20 cellular contexts compared by ENCODE assay signal in genomic region chr2:15436195-15436594, GRCh38.
DNase-seq lines count a peak whose midpoint lies in the region; ATAC-seq lines count a peak whose summit lies in the region.
"Had no signal": no experiment of that assay in that cellular context is flagged by ENCODE, and none has a peak within 500 bp of the region (broad histone marks: within the 10 kb centered on the region; RNA-seq: fewer than 3 reads in every experiment).

No MANE protein-coding gene starts in this region.

- H2BK15ac ChIP-seq in neuronal stem cell (ENCODE audit: low read length) = no peak overlapping the region

- no peak overlapping the region for H2AFZ ChIP-seq in neuronal stem cell (ENCODE audit: low read length)
- H2AFZ ChIP-seq: GM23248 had no signal

- no peak overlapping the region for H2AK5ac ChIP-seq in neuronal stem cell (ENCODE audit: low read depth, low read length)

- CTCF ChIA-PET in activated CD4-positive, alpha-beta T cell treated with anti-CD3 and anti-CD28 coated beads for 36 hours (lab: Charles Lee) = interaction anchor here (0.6 to 0.8 kb wide), 2 partner anchors 9 to 141 kb away, joined by 3 read pairs; no protein-coding TSS in a partner anchor

- POLR2A ChIA-PET in activated CD4-positive, alpha-beta T cell treated with anti-CD3 and anti-CD28 coated beads for 36 hours (lab: Charles Lee) = no interaction called here

- no peak overlapping the region for H3K4me3 Mint-ChIP-seq in activated CD4-positive, alpha-beta T cell treated with anti-CD3 and anti-CD28 coated beads for 36 hours
- H3K4me3 Mint-ChIP-seq in activated T-helper 17 cell treated with anti-CD3 and anti-CD28 coated beads, Interleukin-2, amount 50 U/mL, for 72 hours = no peak overlapping the region
- H3K4me3 Mint-ChIP-seq: B cell; CD4-positive, CD25-positive, alpha-beta regulatory T cell; CD8-positive, alpha-beta T cell had no signal

- no peak overlapping the region for H3K4me3 ChIP-seq in neuronal stem cell (ENCODE audit: low read length in 2 of 2)
- H3K4me3 ChIP-seq: BLaER1, GM23248 had no signal

- H3K36me3 Mint-ChIP-seq in activated CD4-positive, alpha-beta T cell treated with anti-CD3 and anti-CD28 coated beads for 36 hours (ENCODE audit: low read depth) = peaks cover 9% of the 10 kb centered on the region
- peaks cover 17% of the 10 kb centered on the region for H3K36me3 Mint-ChIP-seq in activated T-helper 17 cell treated with anti-CD3 and anti-CD28 coated beads, Interleukin-2, amount 50 U/mL, for 72 hours (ENCODE audit: low read depth)

- H3K79me1 ChIP-seq in neuronal stem cell (ENCODE audit: low read depth, low read length) = no peaks in the 10 kb centered on the region

- H3K27me3 ChIP-seq in neuronal stem cell (ENCODE audit: control insufficient read depth in 3 of 3, insufficient read depth in 3 of 3, low read depth in 1 of 3, low read length in 3 of 3) = no peaks in the 10 kb centered on the region
- H3K27me3 ChIP-seq: BLaER1 had no signal

- peaks cover 1 to 8% of the 10 kb centered on the region in 2 donors for H3K4me1 ChIP-seq in neuronal stem cell (ENCODE audit: control insufficient read depth in 2 of 2, insufficient read depth in 1 of 2, low read depth in 1 of 2, low read length in 2 of 2)
- H3K4me1 ChIP-seq: BLaER1 had no signal

- no peak overlapping the region for H3K9ac ChIP-seq in neuronal stem cell (ENCODE audit: low read depth, low read length, poor library complexity)
- H3K9ac ChIP-seq: BLaER1, GM23248 had no signal

- H3K23ac ChIP-seq in neuronal stem cell (ENCODE audit: low read depth, low read length, poor library complexity) = no peak overlapping the region

- no peak overlapping the region for H3K18ac ChIP-seq in neuronal stem cell (ENCODE audit: low read length)

- no peaks in the 10 kb centered on the region for H3K9me3 Mint-ChIP-seq in activated CD4-positive, alpha-beta T cell treated with anti-CD3 and anti-CD28 coated beads for 36 hours (ENCODE audit: low read depth)
- H3K9me3 Mint-ChIP-seq in activated T-helper 17 cell treated with anti-CD3 and anti-CD28 coated beads, Interleukin-2, amount 50 U/mL, for 72 hours = no peaks in the 10 kb centered on the region
- H3K9me3 Mint-ChIP-seq: CD8-positive, alpha-beta T cell had no signal

- H4K91ac ChIP-seq in neuronal stem cell (ENCODE audit: low read depth, low read length, poor library complexity) = no peak overlapping the region

- H3K27ac ChIP-seq in neuronal stem cell (replicated peaks; ENCODE audit: low read length) = no peak overlapping the region
- H3K27ac ChIP-seq: 22Rv1, BLaER1, C4-2B, GM23248 had no signal

- peaks cover 2% of the 10 kb centered on the region for H3K4me1 Mint-ChIP-seq in activated CD4-positive, alpha-beta T cell treated with anti-CD3 and anti-CD28 coated beads for 36 hours
- no peaks in the 10 kb centered on the region for H3K4me1 Mint-ChIP-seq in activated T-helper 17 cell treated with anti-CD3 and anti-CD28 coated beads, Interleukin-2, amount 50 U/mL, for 72 hours

- no peaks in the 10 kb centered on the region for H3K27me3 Mint-ChIP-seq in activated CD4-positive, alpha-beta T cell treated with anti-CD3 and anti-CD28 coated beads for 36 hours
- H3K27me3 Mint-ChIP-seq in activated T-helper 17 cell treated with anti-CD3 and anti-CD28 coated beads, Interleukin-2, amount 50 U/mL, for 72 hours = no peaks in the 10 kb centered on the region
- H3K27me3 Mint-ChIP-seq: B cell had no signal

- peaks cover 0 to 9% of the 10 kb centered on the region in 2 donors for H3K9me3 ChIP-seq in neuronal stem cell (replicated peaks in 1 of 2; ENCODE audit: control insufficient read depth in 2 of 2, insufficient read depth in 1 of 2, low read depth in 1 of 2, low read length in 2 of 2)
- H3K9me3 ChIP-seq: Caco-2 had no signal

- H2BK5ac ChIP-seq in neuronal stem cell (ENCODE audit: low read length) = no peak overlapping the region

- H3K36me3 ChIP-seq in neuronal stem cell (replicated peaks in 1 of 2; ENCODE audit: control insufficient read depth in 2 of 2, insufficient read depth in 2 of 2, low read length in 2 of 2) = no peaks in the 10 kb centered on the region

- peak; percentile 64 for ATAC-seq in activated CD4-positive, alpha-beta T cell treated with anti-CD3 and anti-CD28 coated beads for 36 hours
- peak; percentile 35 for ATAC-seq in activated T-helper 17 cell treated with anti-CD3 and anti-CD28 coated beads, Interleukin-2, amount 50 U/mL, for 72 hours (replicated peaks)
- ATAC-seq in GM21360 (IDR thresholded peaks at IDR 0.05; ENCODE audit: unreplicated experiment) = no peak
- ATAC-seq: CD8-positive, alpha-beta T cell had no signal

- no peak overlapping the region for H3K14ac ChIP-seq in neuronal stem cell (ENCODE audit: low read length)

- DNase-seq in activated CD4-positive, alpha-beta T cell treated with anti-CD3 and anti-CD28 coated beads for 36 hours = no peak
- no peak for DNase-seq in activated CD4-positive, alpha-beta T cell treated with anti-CD3 and anti-CD28 coated beads for 1 hour
- peak; percentile 34 for DNase-seq in kidney tubule cell (ENCODE audit: low spot score)
- no peak for DNase-seq in DMS53 (lab: John Stamatoyannopoulos, UW)
- no peak for DNase-seq in neuronal stem cell (ENCODE audit: low spot score)
- DNase-seq: CD4-positive, CD25-positive, alpha-beta regulatory T cell; CD8-positive, alpha-beta T cell; DMS 273 treated with DMSO at 0.1 percent for 48 hours; DMS79 treated with DMSO at 0.1 percent for 48 hours; GF-D8; GM23248; H7; HCEC 1CT had no signal

- no peak overlapping the region for H2BK120ac ChIP-seq in neuronal stem cell (ENCODE audit: low read depth, low read length)

- no peak overlapping the region for H3K27ac Mint-ChIP-seq in activated CD4-positive, alpha-beta T cell treated with anti-CD3 and anti-CD28 coated beads for 36 hours
- H3K27ac Mint-ChIP-seq in activated T-helper 17 cell treated with anti-CD3 and anti-CD28 coated beads, Interleukin-2, amount 50 U/mL, for 72 hours = no peak overlapping the region
- H3K27ac Mint-ChIP-seq: B cell; CD4-positive, CD25-positive, alpha-beta regulatory T cell; CD8-positive, alpha-beta T cell had no signal

- H3K4ac ChIP-seq in neuronal stem cell (ENCODE audit: low read length) = no peak overlapping the region

- H2BK12ac ChIP-seq in neuronal stem cell (ENCODE audit: low read length) = no peak overlapping the region

- intact Hi-C loops in activated CD4-positive, alpha-beta T cell treated with anti-CD3 and anti-CD28 coated beads for 36 hours (cut with DNase I, micrococcal nuclease) = no loop called here

- no CpG with 5 or more reads among the region's 2 CpGs for WGBS in neuronal stem cell (ENCODE audit: extremely low coverage in 2 of 2, insufficient read length in 2 of 2, insufficient replicate concordance in 1 of 2), 2 donors

- H4K8ac ChIP-seq in neuronal stem cell (ENCODE audit: low read depth, low read length) = no peak overlapping the region

- no peak overlapping the region for H3K4me2 ChIP-seq in neuronal stem cell (ENCODE audit: insufficient read depth, low read length, poor library complexity, severe bottlenecking)
- H3K4me2 ChIP-seq: BLaER1 had no signal
